8 cellular contexts compared by ENCODE assay signal in genomic region chr21:36384885-36385232, GRCh38. TPM values are rescaled to one million over a fixed set of nuclear protein-coding genes. Genes with fewer than 3 reads are reported as not detected.
A peak's percentile ranks its signal among the peaks of the same experiment; 100 is the strongest.
DNase-seq lines count a peak whose midpoint lies in the region; ATAC-seq, FAIRE-seq and TF ChIP-seq lines count a peak whose summit lies in the region.

No MANE protein-coding gene starts in this region.

- H3K36me3 ChIP-seq in breast epithelium, result no peaks in the 10 kb centered on the region
- H3K36me3 ChIP-seq in pancreas, result no peaks in the 10 kb centered on the region

- H3K27ac ChIP-seq in breast epithelium (peak overlapping the region; percentile 77 to 78), pancreas (peak overlapping the region in 2 of 4 donors; percentile 55 to 69)

- no peak for FAIRE-seq in pancreas (lab: Jason Lieb, UNC)

- H3K9me3 ChIP-seq in breast epithelium (no peaks in the 10 kb centered on the region), pancreas (no peaks in the 10 kb centered on the region)

- 29 to 30% methylated on average over 8 of the region's 8 CpGs for WGBS in pancreas, 2 donors

- DNase-seq in breast epithelium (ENCODE audit: low spot score in 2 of 2) (no peak), pancreas (no peak), NCI-H187 (lab: John Stamatoyannopoulos, UW) (no peak), dedifferentiated amniotic fluid mesenchymal stem cell (ENCODE audit: extremely low spot score) (no peak), SW 1271 (lab: John Stamatoyannopoulos, UW) (no peak)

- intact Hi-C loops in breast epithelium (cut with DNase I; ENCODE audit: low total_unique reads), result no loop called here
- intact Hi-C loops in pancreas (cut with DNase I), result no loop called here

- peak overlapping the region; percentile 62 to 83 (median 66) for H3K4me3 ChIP-seq in breast epithelium
- peak overlapping the region in 3 of 4 donors; percentile 68 to 84 (median 70) for H3K4me3 ChIP-seq in pancreas

- H3K4me1 ChIP-seq in breast epithelium, result no peaks in the 10 kb centered on the region
- no peaks in the 10 kb centered on the region for H3K4me1 ChIP-seq in pancreas

- H3K27me3 ChIP-seq in breast epithelium (no peaks in the 10 kb centered on the region), pancreas (no peaks in the 10 kb centered on the region)

- TF ChIP-seq POLR2A in breast epithelium (IDR thresholded peaks at IDR 0.05), result no peak

- peak; percentile 6 for ATAC-seq in GM18511 (IDR thresholded peaks at IDR 0.05; ENCODE audit: unreplicated experiment)
- ATAC-seq in HG03280 (IDR thresholded peaks at IDR 0.05; ENCODE audit: unreplicated experiment), result peak; percentile 10
- no peak for ATAC-seq in pancreas
- ATAC-seq in GM19328 (IDR thresholded peaks at IDR 0.05; ENCODE audit: unreplicated experiment), result no peak

- TF ChIP-seq CTCF in breast epithelium (IDR thresholded peaks at IDR 0.05) (no peak), pancreas (IDR thresholded peaks at IDR 0.05) (no peak)

RNA-seq across cellular contexts. Expression of gene CHAF1B, which starts 0.3 kb away (rescaled TPM):
- total RNA-seq in breast epithelium (1 to 10 TPM in 2 of 3 donors, under 1 TPM in 1; 0.64 to 2.8 (median 1.6) TPM), pancreas (1 to 10 TPM; 1.5 to 3.3 (median 3.1) TPM)
- 1 to 10 TPM; 2.2 to 4.6 TPM for polyA plus RNA-seq in pancreas

Comparison
In these comparisons a context has a peak if more than half of its experiments do, and no peak if none do; other contexts are left out.
1. ATAC-seq: peak in GM18511 (single experiment) and HG03280 (single experiment); none in pancreas (0 of 4) and GM19328 (single experiment).